23 cellular contexts compared by ENCODE assay signal in the genomic region with DNA sequence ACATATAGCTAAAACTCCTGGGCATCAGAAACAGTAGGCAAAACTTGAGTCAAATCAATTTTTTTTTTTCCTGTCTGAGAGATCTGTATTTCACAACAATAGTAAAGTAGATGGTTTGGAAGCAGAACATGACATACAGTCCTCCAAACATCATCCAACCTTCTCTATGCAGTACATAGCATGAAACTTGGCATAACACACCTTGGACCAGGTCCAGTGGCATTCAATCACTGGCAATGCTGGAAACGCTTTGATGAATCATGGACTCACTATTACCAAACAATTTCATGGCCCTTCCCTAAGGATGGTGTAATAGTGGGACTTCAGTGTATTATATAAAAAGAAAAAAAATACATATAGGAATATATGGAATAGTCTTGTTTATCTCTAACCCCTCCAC.
DNase-seq lines count a peak whose midpoint lies in the region; ATAC-seq and TF ChIP-seq lines count a peak whose summit lies in the region.
"Had no signal": no experiment of that assay in that cellular context is flagged by ENCODE, and none has a peak within 500 bp of the region (broad histone marks: within the 10 kb centered on the region; RNA-seq: fewer than 3 reads in every experiment).

No MANE protein-coding gene starts in this region.

- CTCF ChIA-PET in activated naive CD4-positive, alpha-beta T cell treated with anti-CD3 and anti-CD28 coated beads for 36 hours (lab: Charles Lee), result interaction anchor here (0.6 to 0.7 kb wide), 2 partner anchors 401 to 472 kb away, joined by 4 read pairs; no protein-coding TSS in a partner anchor

- ATAC-seq in HG02610 (IDR thresholded peaks at IDR 0.05; ENCODE audit: unreplicated experiment), result no peak
- ATAC-seq: gastrocnemius medialis, right cardiac atrium had no signal

- intact Hi-C loops in activated naive CD4-positive, alpha-beta T cell treated with anti-CD3 and anti-CD28 coated beads for 36 hours (cut with micrococcal nuclease), result no loop called here

- no peak for TF ChIP-seq CTCF in AG10803 (conservative IDR thresholded peaks at IDR 0.05; ENCODE audit: low read length)
- TF ChIP-seq CTCF in cardiac fibroblast (IDR thresholded peaks at IDR 0.05; ENCODE audit: low read depth, low read length), result no peak
- TF ChIP-seq CTCF in fibroblast of villous mesenchyme (IDR thresholded peaks at IDR 0.05; ENCODE audit: insufficient read depth, low read depth, low read length), result no peak

- H3K36me3 Mint-ChIP-seq in activated naive CD4-positive, alpha-beta T cell treated with anti-CD3 and anti-CD28 coated beads for 36 hours (ENCODE audit: low read depth), result no peaks in the 10 kb centered on the region
- H3K36me3 Mint-ChIP-seq: activated naive CD4-positive, alpha-beta T cell treated with anti-CD3 and anti-CD28 coated beads, Interleukin-2, amount 50 U/mL, for 24 hours; naive B cell had no signal

- DNase-seq in AG10803 (ENCODE audit: low read depth), result peak; percentile 49
- DNase-seq in NCI-H1694 (lab: John Stamatoyannopoulos, UW), result peak; percentile 74
- DNase-seq in cardiac fibroblast (ENCODE audit: low read depth in 2 of 2), result peak; percentile 20 to 37
- peak; percentile 1 for DNase-seq in fibroblast of villous mesenchyme (ENCODE audit: low read depth)
- DNase-seq in NCI-H2227 (lab: John Stamatoyannopoulos, UW; ENCODE audit: unreplicated experiment), result no peak
- DNase-seq in islet precursor cell, result no peak
- DNase-seq in activated naive CD4-positive, alpha-beta T cell treated with anti-CD3 and anti-CD28 coated beads for 36 hours, result no peak
- DNase-seq: activated CD4-positive, CD25-positive, alpha-beta regulatory T cell treated with anti-CD3 and anti-CD28 coated beads, Interleukin-2, amount 50 U/mL, for 72 hours; activated T-cell treated with anti-CD3 and anti-CD28 coated beads, Interleukin-2, amount 50 U/mL, for 48 hours; C1 segment of cervical spinal cord; Calu3; gastrocnemius medialis; HCEC 1CT; IMR-90; mesenchymal stem cell; naive B cell; NCI-H2029; NCI-H510A; right cardiac atrium; substantia nigra; uterus had no signal

- no peaks in the 10 kb centered on the region for H3K27me3 Mint-ChIP-seq in activated naive CD4-positive, alpha-beta T cell treated with anti-CD3 and anti-CD28 coated beads for 36 hours (ENCODE audit: low read depth)
- H3K27me3 Mint-ChIP-seq: activated naive CD4-positive, alpha-beta T cell treated with anti-CD3 and anti-CD28 coated beads, Interleukin-2, amount 50 U/mL, for 24 hours; naive B cell had no signal

- H3K27ac Mint-ChIP-seq in activated naive CD4-positive, alpha-beta T cell treated with anti-CD3 and anti-CD28 coated beads for 36 hours, result no peak overlapping the region
- H3K27ac Mint-ChIP-seq: activated naive CD4-positive, alpha-beta T cell treated with anti-CD3 and anti-CD28 coated beads, Interleukin-2, amount 50 U/mL, for 24 hours had no signal

- H3K4me3 Mint-ChIP-seq in activated naive CD4-positive, alpha-beta T cell treated with anti-CD3 and anti-CD28 coated beads for 36 hours, result no peak overlapping the region
- H3K4me3 Mint-ChIP-seq: activated naive CD4-positive, alpha-beta T cell treated with anti-CD3 and anti-CD28 coated beads, Interleukin-2, amount 50 U/mL, for 24 hours; naive B cell had no signal

- H3K9me3 Mint-ChIP-seq in activated naive CD4-positive, alpha-beta T cell treated with anti-CD3 and anti-CD28 coated beads for 36 hours, result peaks cover 5% of the 10 kb centered on the region
- H3K9me3 Mint-ChIP-seq: activated naive CD4-positive, alpha-beta T cell treated with anti-CD3 and anti-CD28 coated beads, Interleukin-2, amount 50 U/mL, for 24 hours had no signal

- no peaks in the 10 kb centered on the region for H3K4me1 Mint-ChIP-seq in activated naive CD4-positive, alpha-beta T cell treated with anti-CD3 and anti-CD28 coated beads for 36 hours (ENCODE audit: low read depth)
- H3K4me1 Mint-ChIP-seq: activated naive CD4-positive, alpha-beta T cell treated with anti-CD3 and anti-CD28 coated beads, Interleukin-2, amount 50 U/mL, for 24 hours; naive B cell had no signal

- H3K4me3 ChIP-seq in AG10803 (ENCODE audit: low read length) (no peak overlapping the region), cardiac fibroblast (replicated peaks in 1 of 2; ENCODE audit: low read depth in 2 of 2, low read length in 2 of 2) (no peak overlapping the region), fibroblast of villous mesenchyme (ENCODE audit: low read depth, low read length) (no peak overlapping the region)
- H3K4me3 ChIP-seq: gastrocnemius medialis, uterus had no signal

Comparison
In these comparisons a context has a peak if more than half of its experiments do, and no peak if none do; other contexts are left out.
1. DNase-seq: peak in AG10803 (single experiment), NCI-H1694 (single experiment), cardiac fibroblast (2 of 2) and fibroblast of villous mesenchyme (single experiment); none in NCI-H2227 (single experiment), islet precursor cell (single experiment) and activated naive CD4-positive, alpha-beta T cell treated with anti-CD3 and anti-CD28 coated beads for 36 hours (single experiment).